In genomic region chr6:156720739-156721714, GRCh38 we compare ENCODE assay signal across 7 cellular contexts.
A peak's percentile ranks its signal among the peaks of the same experiment; 100 is the strongest.
DNase-seq lines count a peak whose midpoint lies in the region; ATAC-seq lines count a peak whose summit lies in the region.

No MANE protein-coding gene starts in this region.

- H3K27ac ChIP-seq in rectal smooth muscle tissue (ENCODE audit: low read depth, low read length): peak overlapping the region; percentile 91

- ATAC-seq in GM18858 (IDR thresholded peaks at IDR 0.05; ENCODE audit: unreplicated experiment) (peak; percentile 60), HG02798 (IDR thresholded peaks at IDR 0.05; ENCODE audit: poor library complexity, unreplicated experiment) (peak; percentile 46)

- H3K4me1 ChIP-seq in NT2/D1 (ENCODE audit: insufficient read depth, insufficient read length): peaks cover 5% of the 10 kb centered on the region
- peaks cover 9% of the 10 kb centered on the region for H3K4me1 ChIP-seq in rectal smooth muscle tissue (ENCODE audit: control insufficient read depth, insufficient read depth, low read length)

- H3K9ac ChIP-seq in NT2/D1 (ENCODE audit: insufficient read length, low read depth) (peak overlapping the region; percentile 16), rectal smooth muscle tissue (ENCODE audit: low read length) (no peak overlapping the region)

- H3K36me3 ChIP-seq in NT2/D1 (ENCODE audit: insufficient read depth, insufficient read length, low read length): no peaks in the 10 kb centered on the region
- H3K36me3 ChIP-seq in rectal smooth muscle tissue (ENCODE audit: control insufficient read depth, insufficient read depth, low read length): no peaks in the 10 kb centered on the region

- no peaks in the 10 kb centered on the region; the same call in 1 of the 2 replicates for H3K9me3 ChIP-seq in NT2/D1 (ENCODE audit: insufficient read depth, low read length)

- DNase-seq in NT2/D1 (ENCODE audit: low read depth, low spot score): peak; percentile 54
- DNase-seq in globus pallidus (ENCODE audit: low spot score): peak; percentile 10
- no peak for DNase-seq in stimulated activated CD4-positive, alpha-beta T cell treated with anti-CD3 and anti-CD28 coated beads, Interleukin-4, amount 100 ng/mL, for 4 hours
- DNase-seq in stimulated activated CD8-positive, alpha-beta memory T cell treated with anti-CD3 and anti-CD28 coated beads, Interleukin-4, amount 100 ng/mL, for 48 hours: no peak

- H3K4me3 ChIP-seq in NT2/D1 (ENCODE audit: insufficient read length, low read depth): no peak overlapping the region
- peak overlapping the region; percentile 18 for H3K4me3 ChIP-seq in rectal smooth muscle tissue (ENCODE audit: low read length)

- H3K27me3 ChIP-seq in NT2/D1 (ENCODE audit: insufficient read depth, insufficient read length) (no peaks in the 10 kb centered on the region), rectal smooth muscle tissue (ENCODE audit: control insufficient read depth, insufficient read depth, low read length) (peaks cover 4% of the 10 kb centered on the region)

Comparison
In these comparisons a context has a peak if more than half of its experiments do, and no peak if none do; other contexts are left out.
1. DNase-seq: peak in NT2/D1 (single experiment) and globus pallidus (single experiment); none in stimulated activated CD4-positive, alpha-beta T cell treated with anti-CD3 and anti-CD28 coated beads, Interleukin-4, amount 100 ng/mL, for 4 hours (0 of 2) and stimulated activated CD8-positive, alpha-beta memory T cell treated with anti-CD3 and anti-CD28 coated beads, Interleukin-4, amount 100 ng/mL, for 48 hours (single experiment).